26 cellular contexts compared by ENCODE assay signal in the genomic region with DNA sequence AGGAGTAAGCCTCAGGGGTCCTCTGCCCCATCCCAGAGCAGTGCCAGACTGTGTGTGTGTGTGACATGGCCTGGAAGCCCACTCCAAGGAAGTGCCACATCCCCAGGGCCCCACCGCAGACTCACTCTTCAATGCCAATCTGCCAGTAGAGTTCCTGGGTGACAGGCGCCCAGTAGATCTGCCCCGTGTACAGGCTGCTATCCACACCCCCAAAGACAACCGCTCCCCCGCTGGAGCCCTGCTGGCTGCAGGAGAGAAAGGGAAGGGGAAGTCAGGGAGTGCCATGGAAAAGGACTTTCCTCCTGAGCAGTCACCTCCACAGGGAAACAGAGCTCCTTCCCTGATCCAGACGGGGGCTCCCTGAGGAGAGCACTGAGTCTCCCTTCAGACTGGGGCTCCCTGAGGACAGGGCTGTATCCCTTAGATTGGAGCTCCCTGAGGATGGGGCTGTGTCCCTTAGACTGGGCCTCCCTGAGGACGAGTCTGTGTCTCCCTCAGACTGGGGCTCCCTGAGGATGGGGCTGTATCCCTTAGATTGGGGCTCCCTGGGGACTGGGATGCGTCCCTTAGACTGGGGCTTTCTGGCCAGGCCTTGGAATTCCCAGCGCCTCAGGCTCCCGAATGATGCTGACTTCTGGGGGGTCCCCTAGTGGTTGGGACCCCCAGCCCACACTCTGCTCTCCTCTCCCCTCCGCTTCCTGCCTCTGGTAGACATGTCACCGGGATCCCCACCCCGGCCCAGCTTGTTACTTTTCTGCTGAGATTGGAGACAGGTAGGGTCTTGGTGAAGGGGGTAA. TPM values are rescaled to one million over a fixed set of nuclear protein-coding genes. Genes with fewer than 3 reads are reported as not detected.
DNase-seq lines count a peak whose midpoint lies in the region; ATAC-seq, FAIRE-seq and TF ChIP-seq lines count a peak whose summit lies in the region.
"Had no signal": no experiment of that assay in that cellular context is flagged by ENCODE, and none has a peak within 500 bp of the region (broad histone marks: within the 10 kb centered on the region; RNA-seq: fewer than 3 reads in every experiment).

No MANE protein-coding gene starts in this region.

- H3K4me3 Mint-ChIP-seq in neural crest cell (no peak overlapping the region), type B pancreatic cell (no peak overlapping the region)

- DNase-seq in left ventricle myocardium superior (peak; percentile 1), heart right ventricle (no peak), HepG2 (ENCODE audit: low spot score) (no peak), neural crest cell (ENCODE audit: low read depth, low spot score) (no peak), type B pancreatic cell (ENCODE audit: extremely low spot score, unreplicated experiment) (no peak), NCI-H2196 (lab: John Stamatoyannopoulos, UW; ENCODE audit: unreplicated experiment) (no peak), NCI-H1105 treated with DMSO at 0.1 percent for 48 hours (lab: John Stamatoyannopoulos, UW) (no peak)
- no peak for DNase-seq in activated CD4-positive, alpha-beta T cell treated with anti-CD3 and anti-CD28 coated beads, Interleukin-2, amount 50 U/mL, for 1 hour
- DNase-seq: 8988T; H7; KBM-7; NCI-H2029; NCI-H446 treated with DMSO at 0.1 percent for 48 hours; NCI-H526; NCI-H82; NK-92 treated with Interleukin-12 subunit alpha and Interleukin-12 subunit beta, amount 100 ng/mL, for 24 hours; RPMI8226; SHP77 treated with DMSO at 0.1 percent for 48 hours had no signal

- H3K4me3 ChIP-seq in heart right ventricle (no peak overlapping the region), HepG2 (replicated peaks in 1 of 3; ENCODE audit: insufficient read depth in 1 of 3, low read depth in 2 of 3, low read length in 3 of 3) (no peak overlapping the region)
- H3K4me3 ChIP-seq: SK-N-MC had no signal

- H3K9me3 Mint-ChIP-seq in neural crest cell (no peaks in the 10 kb centered on the region), type B pancreatic cell (no peaks in the 10 kb centered on the region)

- WGBS in heart right ventricle, 2 donors, result 83 to 86% methylated on average over 13 of the region's 13 CpGs
- 92% methylated on average over 11 of the region's 13 CpGs for WGBS in HepG2 (ENCODE audit: low lambda C conversion rate)

- H4K20me1 ChIP-seq in HepG2 (ENCODE audit: insufficient read depth, low read length), result no peaks in the 10 kb centered on the region

- CTCF ChIA-PET in HepG2 (lab: Yijun Ruan, JAX; ENCODE audit: low intra/inter-chr PET ratio, low total read pairs), result interaction anchor here (1.5 kb wide), 1 partner anchor 35 kb away, joined by 11 read pairs; no protein-coding TSS in a partner anchor

- POLR2A ChIA-PET in HepG2 (lab: Yijun Ruan, JAX), result interaction anchor here (0.5 to 10.4 kb wide), 9 partner anchors 7 to 1007 kb away, joined by 4 to 112 read pairs (median 12); partner anchors contain the start of genes PGC and TOMM6

- H3K27me3 ChIP-seq in heart right ventricle (no peaks in the 10 kb centered on the region), HepG2 (ENCODE audit: control insufficient read depth in 1 of 2, insufficient read depth in 2 of 2, low read length in 2 of 2) (no peaks in the 10 kb centered on the region)

- no peak for TF ChIP-seq POLR2A in HepG2 (IDR thresholded peaks at IDR 0.05; ENCODE audit: insufficient read depth in 1 of 2, low read depth in 2 of 2, low read length in 2 of 2)

- TF ChIP-seq RAD21 in HepG2 (CRISPR knock-in tag; IDR thresholded peaks at IDR 0.05), result no peak

- H3K9me3 ChIP-seq in heart right ventricle (no peaks in the 10 kb centered on the region), HepG2 (ENCODE audit: low read length) (no peaks in the 10 kb centered on the region)

- H2AFZ ChIP-seq in HepG2 (ENCODE audit: low read length), result no peak overlapping the region

- no TSS peak for BruUV-seq in HepG2 (replicated peaks; lab: Mats Ljungman, UMichigan)

- H3K4me2 ChIP-seq in HepG2 (ENCODE audit: low read depth, low read length), result peak overlapping the region; percentile 25

- peaks cover 4% of the 10 kb centered on the region for H3K27me3 Mint-ChIP-seq in neural crest cell (ENCODE audit: low read depth)
- peaks cover 9% of the 10 kb centered on the region for H3K27me3 Mint-ChIP-seq in type B pancreatic cell

- no peak overlapping the region for H3K27ac ChIP-seq in heart right ventricle
- H3K27ac ChIP-seq in HepG2 (ENCODE audit: extremely low read length, insufficient read depth, low read length), result peak overlapping the region; percentile 69
- H3K27ac ChIP-seq: SK-N-MC had no signal

- H3K36me3 Mint-ChIP-seq in neural crest cell (ENCODE audit: low read depth) (no peaks in the 10 kb centered on the region), type B pancreatic cell (no peaks in the 10 kb centered on the region)

- in situ Hi-C loops in HepG2 (cut with HindIII; ENCODE audit: extremely low pct_ligation_motif_present, low pct_unique_long_range_greater_than_20kb), result no loop called here

- FAIRE-seq in HepG2 (lab: Jason Lieb, UNC), result no peak
- FAIRE-seq: D721Med, GM18507, HTR-8/SVneo had no signal

- peaks cover 12% of the 10 kb centered on the region for H3K4me1 Mint-ChIP-seq in neural crest cell
- no peaks in the 10 kb centered on the region for H3K4me1 Mint-ChIP-seq in type B pancreatic cell (ENCODE audit: unreplicated experiment)

- H3K79me2 ChIP-seq in HepG2 (ENCODE audit: insufficient read depth, low read length), result no peaks in the 10 kb centered on the region

- ATAC-seq in left ventricle myocardium superior (no peak), heart right ventricle (no peak), HepG2 (no peak)

- peaks cover 0 to 8% (median 5%) of the 10 kb centered on the region in 9 donors for H3K4me1 ChIP-seq in heart right ventricle
- peaks cover 97% of the 10 kb centered on the region for H3K4me1 ChIP-seq in HepG2 (ENCODE audit: insufficient read depth, low read length)

- H3K36me3 ChIP-seq in heart right ventricle (no peaks in the 10 kb centered on the region), HepG2 (replicated peaks in 1 of 2; ENCODE audit: control insufficient read depth in 1 of 2, insufficient read depth in 2 of 2, low read length in 2 of 2) (no peaks in the 10 kb centered on the region)

- TF ChIP-seq EP300 in HepG2 (IDR thresholded peaks at IDR 0.05; ENCODE audit: low read depth in 2 of 2, low read length in 2 of 2), result no peak
- TF ChIP-seq EP300 in HepG2 (CRISPR knock-in tag; IDR thresholded peaks at IDR 0.05; ENCODE audit: borderline replicate concordance), result no peak

- H3K27ac Mint-ChIP-seq in neural crest cell (ENCODE audit: unreplicated experiment) (peak overlapping the region; percentile 75), type B pancreatic cell (peak overlapping the region; percentile 13)

- TF ChIP-seq CTCF in heart right ventricle (IDR thresholded peaks at IDR 0.05), result no peak
- TF ChIP-seq CTCF in HepG2 (CRISPR knock-in tag; IDR thresholded peaks at IDR 0.05), result no peak
- TF ChIP-seq CTCF in neural crest cell (conservative IDR thresholded peaks at IDR 0.05), result no peak
- TF ChIP-seq CTCF in type B pancreatic cell (conservative IDR thresholded peaks at IDR 0.05), result no peak

- intact Hi-C loops in left ventricle myocardium superior (cut with micrococcal nuclease) (no loop called here), heart right ventricle (cut with DNase I) (no loop called here), HepG2 (cut with micrococcal nuclease; ENCODE audit: unreplicated experiment) (no loop called here)

- peak overlapping the region; percentile 45 for H3K9ac ChIP-seq in HepG2 (ENCODE audit: insufficient read depth, low read depth, low read length)

RNA-seq across cellular contexts. Expression of gene TFEB, which starts 5.2 kb away (rescaled TPM):
- total RNA-seq in left ventricle myocardium superior, result 50.9 TPM
- 10 to 100 TPM; 29.2 to 47.0 (median 39.6) TPM for total RNA-seq in heart right ventricle
- 10 to 100 TPM; 36.9 to 52.3 TPM for polyA plus RNA-seq in heart right ventricle
- total RNA-seq in HepG2 (2016; rRNA removed; fragmentation: Illumina TruSeq; extraction: Trizol), result 12.8 and 13.3 TPM in 2 replicates
- 7.3 and 10.0 TPM in 2 replicates for total RNA-seq in HepG2 (2016; cell fraction: cytosol; rRNA removed; fragmentation: Illumina TruSeq; extraction: Trizol; ENCODE audit: low read depth)
- 10.9 and 15.1 TPM in 2 replicates for total RNA-seq in HepG2 (2016; cell fraction: insoluble cytoplasmic fraction; rRNA removed; fragmentation: Illumina TruSeq; extraction: Trizol)
- 15.3 and 15.8 TPM in 2 replicates for total RNA-seq in HepG2 (2016; cell fraction: membrane; rRNA removed; fragmentation: Illumina TruSeq; extraction: Trizol)
- total RNA-seq in HepG2 (2016; cell fraction: nucleus; rRNA removed; fragmentation: Illumina TruSeq; extraction: Trizol), result 9.0 and 11.5 TPM in 2 replicates
- polyA plus RNA-seq in HepG2 (2011; rRNA removed), result 18.7 and 21.6 TPM in 2 replicates
- polyA plus RNA-seq in HepG2 (2011; cell fraction: cytosol; rRNA removed), result 7.6 and 16.3 TPM in 2 replicates
- 14.8 and 19.8 TPM in 2 replicates for polyA plus RNA-seq in HepG2 (2011; cell fraction: nucleus; rRNA removed)
- polyA plus RNA-seq in HepG2 (2012), result 4.8 and 7.7 TPM in 2 replicates
- 8.4 and 9.0 TPM in 2 replicates for polyA plus RNA-seq in HepG2 (2016; cell fraction: cytosol; fragmentation: Illumina TruSeq; extraction: Trizol; ENCODE audit: low read depth)
- 13.2 and 14.2 TPM in 2 replicates for polyA plus RNA-seq in HepG2 (2016; cell fraction: insoluble cytoplasmic fraction; fragmentation: Illumina TruSeq; extraction: Trizol; ENCODE audit: low read depth)
- polyA plus RNA-seq in HepG2 (2016; cell fraction: membrane; fragmentation: Illumina TruSeq; extraction: Trizol; ENCODE audit: low read depth), result 12.3 and 14.8 TPM in 2 replicates
- polyA plus RNA-seq in HepG2 (2016; cell fraction: nucleus; fragmentation: Illumina TruSeq; extraction: Trizol; ENCODE audit: insufficient read depth, low read depth), result 26.4 and 27.9 TPM in 2 replicates
- 22.8 and 39.7 TPM in 2 replicates for polyA minus RNA-seq in HepG2 (2011; rRNA and poly(A)+ RNA removed; ENCODE audit: low replicate concordance)
- polyA minus RNA-seq in HepG2 (2011; cell fraction: cytosol; rRNA and poly(A)+ RNA removed), result 9.2 and 12.8 TPM in 2 replicates
- 9.1 and 10.8 TPM in 2 replicates for polyA minus RNA-seq in HepG2 (2011; cell fraction: nucleus; rRNA and poly(A)+ RNA removed)
- 1.1 and 1.3 TPM in 2 replicates for total RNA-seq in neural crest cell
- 4.6 and 6.2 TPM in 2 replicates for total RNA-seq in type B pancreatic cell (ENCODE audit: low replicate concordance)

RNA-seq across cellular contexts. Expression of gene PGC, which starts 6.6 kb away (rescaled TPM):
- not detected for total RNA-seq in left ventricle myocardium superior
- not detected for total RNA-seq in heart right ventricle
- polyA plus RNA-seq in heart right ventricle, result 1 to 10 TPM in 1 of 2 donors, under 1 TPM in 1; 0.58 to 2.0 TPM
- 225 and 502 TPM in 2 replicates for total RNA-seq in HepG2 (2016; rRNA removed; fragmentation: Illumina TruSeq; extraction: Trizol)
- total RNA-seq in HepG2 (2016; cell fraction: cytosol; rRNA removed; fragmentation: Illumina TruSeq; extraction: Trizol; ENCODE audit: low read depth), result 33.5 and 35.5 TPM in 2 replicates
- total RNA-seq in HepG2 (2016; cell fraction: insoluble cytoplasmic fraction; rRNA removed; fragmentation: Illumina TruSeq; extraction: Trizol), result 215 and 502 TPM in 2 replicates
- 52.5 and 53.3 TPM in 2 replicates for total RNA-seq in HepG2 (2016; cell fraction: membrane; rRNA removed; fragmentation: Illumina TruSeq; extraction: Trizol)
- 408 and 459 TPM in 2 replicates for total RNA-seq in HepG2 (2016; cell fraction: nucleus; rRNA removed; fragmentation: Illumina TruSeq; extraction: Trizol)
- polyA plus RNA-seq in HepG2 (2011; rRNA removed), result 397 and 426 TPM in 2 replicates
- 243 and 350 TPM in 2 replicates for polyA plus RNA-seq in HepG2 (2011; cell fraction: cytosol; rRNA removed)
- polyA plus RNA-seq in HepG2 (2011; cell fraction: nucleus; rRNA removed), result 216 and 252 TPM in 2 replicates
- 62.0 and 149 TPM in 2 replicates for polyA plus RNA-seq in HepG2 (2012)
- polyA plus RNA-seq in HepG2 (2016; cell fraction: cytosol; fragmentation: Illumina TruSeq; extraction: Trizol; ENCODE audit: low read depth), result 47.7 and 50.1 TPM in 2 replicates
- 245 and 256 TPM in 2 replicates for polyA plus RNA-seq in HepG2 (2016; cell fraction: insoluble cytoplasmic fraction; fragmentation: Illumina TruSeq; extraction: Trizol; ENCODE audit: low read depth)
- 48.1 and 51.7 TPM in 2 replicates for polyA plus RNA-seq in HepG2 (2016; cell fraction: membrane; fragmentation: Illumina TruSeq; extraction: Trizol; ENCODE audit: low read depth)
- polyA plus RNA-seq in HepG2 (2016; cell fraction: nucleus; fragmentation: Illumina TruSeq; extraction: Trizol; ENCODE audit: insufficient read depth, low read depth), result 704 and 739 TPM in 2 replicates
- polyA minus RNA-seq in HepG2 (2011; rRNA and poly(A)+ RNA removed; ENCODE audit: low replicate concordance), result 0.21 and 469 TPM in 2 replicates
- polyA minus RNA-seq in HepG2 (2011; cell fraction: cytosol; rRNA and poly(A)+ RNA removed), result 339 and 439 TPM in 2 replicates
- 61.8 and 63.7 TPM in 2 replicates for polyA minus RNA-seq in HepG2 (2011; cell fraction: nucleus; rRNA and poly(A)+ RNA removed)
- not detected in 2 replicates for total RNA-seq in neural crest cell
- 3.5 and 56.6 TPM in 2 replicates for total RNA-seq in type B pancreatic cell (ENCODE audit: low replicate concordance)
- total RNA-seq: H7, LHCN-M2, MCF 10A, PC-3 had no signal
- polyA plus RNA-seq: BJ had no signal

RNA-seq across cellular contexts. Expression of gene FRS3, which starts 39.1 kb away (rescaled TPM):
- total RNA-seq in left ventricle myocardium superior, result 5.2 TPM
- 1 to 10 TPM; 4.1 to 8.7 (median 5.8) TPM for total RNA-seq in heart right ventricle
- polyA plus RNA-seq in heart right ventricle, result 1 to 10 TPM; 2.8 to 8.0 TPM
- total RNA-seq in HepG2 (2016; rRNA removed; fragmentation: Illumina TruSeq; extraction: Trizol), result 1.5 and 3.0 TPM in 2 replicates
- 3.2 and 3.7 TPM in 2 replicates for total RNA-seq in HepG2 (2016; cell fraction: cytosol; rRNA removed; fragmentation: Illumina TruSeq; extraction: Trizol; ENCODE audit: low read depth)
- total RNA-seq in HepG2 (2016; cell fraction: insoluble cytoplasmic fraction; rRNA removed; fragmentation: Illumina TruSeq; extraction: Trizol), result 1.2 and 2.7 TPM in 2 replicates
- 6.5 and 6.6 TPM in 2 replicates for total RNA-seq in HepG2 (2016; cell fraction: membrane; rRNA removed; fragmentation: Illumina TruSeq; extraction: Trizol)
- 3.2 and 4.8 TPM in 2 replicates for total RNA-seq in HepG2 (2016; cell fraction: nucleus; rRNA removed; fragmentation: Illumina TruSeq; extraction: Trizol)
- polyA plus RNA-seq in HepG2 (2011; rRNA removed), result 7.1 and 7.4 TPM in 2 replicates
- 6.7 TPM in 2 replicates for polyA plus RNA-seq in HepG2 (2011; cell fraction: cytosol; rRNA removed)
- 11.2 and 14.1 TPM in 2 replicates for polyA plus RNA-seq in HepG2 (2011; cell fraction: nucleus; rRNA removed)
- polyA plus RNA-seq in HepG2 (2012), result 2.5 and 2.9 TPM in 2 replicates
- polyA plus RNA-seq in HepG2 (2016; cell fraction: cytosol; fragmentation: Illumina TruSeq; extraction: Trizol; ENCODE audit: low read depth), result 5.9 and 6.1 TPM in 2 replicates
- 3.0 and 3.6 TPM in 2 replicates for polyA plus RNA-seq in HepG2 (2016; cell fraction: insoluble cytoplasmic fraction; fragmentation: Illumina TruSeq; extraction: Trizol; ENCODE audit: low read depth)
- polyA plus RNA-seq in HepG2 (2016; cell fraction: membrane; fragmentation: Illumina TruSeq; extraction: Trizol; ENCODE audit: low read depth), result 10.2 and 10.3 TPM in 2 replicates
- 11.8 and 13.3 TPM in 2 replicates for polyA plus RNA-seq in HepG2 (2016; cell fraction: nucleus; fragmentation: Illumina TruSeq; extraction: Trizol; ENCODE audit: insufficient read depth, low read depth)
- 2.6 and 8.3 TPM in 2 replicates for polyA minus RNA-seq in HepG2 (2011; rRNA and poly(A)+ RNA removed; ENCODE audit: low replicate concordance)
- polyA minus RNA-seq in HepG2 (2011; cell fraction: cytosol; rRNA and poly(A)+ RNA removed), result 0.89 and 2.1 TPM in 2 replicates
- 3.4 and 3.5 TPM in 2 replicates for polyA minus RNA-seq in HepG2 (2011; cell fraction: nucleus; rRNA and poly(A)+ RNA removed)
- 6.8 and 7.1 TPM in 2 replicates for total RNA-seq in neural crest cell
- 2.2 and 7.0 TPM in 2 replicates for total RNA-seq in type B pancreatic cell (ENCODE audit: low replicate concordance)

RNA-seq across cellular contexts. Expression of gene PRICKLE4, which starts 40.0 kb away (rescaled TPM):
- 3.8 TPM for total RNA-seq in left ventricle myocardium superior
- total RNA-seq in heart right ventricle, result 1 to 10 TPM in 7 of 10 donors, under 1 TPM in 3; 0.38 to 4.7 (median 1.9) TPM
- 1 to 10 TPM; 1.6 to 6.1 TPM for polyA plus RNA-seq in heart right ventricle
- total RNA-seq in HepG2 (2016; rRNA removed; fragmentation: Illumina TruSeq; extraction: Trizol), result 1.2 TPM in 1 of 2 replicates, not detected in the other
- total RNA-seq in HepG2 (2016; cell fraction: cytosol; rRNA removed; fragmentation: Illumina TruSeq; extraction: Trizol; ENCODE audit: low read depth), result 0.91 TPM in 1 of 2 replicates, not detected in the other
- total RNA-seq in HepG2 (2016; cell fraction: insoluble cytoplasmic fraction; rRNA removed; fragmentation: Illumina TruSeq; extraction: Trizol), result 0.50 TPM in 1 of 2 replicates, not detected in the other
- total RNA-seq in HepG2 (2016; cell fraction: membrane; rRNA removed; fragmentation: Illumina TruSeq; extraction: Trizol), result not detected in 2 replicates
- total RNA-seq in HepG2 (2016; cell fraction: nucleus; rRNA removed; fragmentation: Illumina TruSeq; extraction: Trizol), result 0.88 and 1.6 TPM in 2 replicates
- polyA plus RNA-seq in HepG2 (2011; rRNA removed), result 0.74 and 0.92 TPM in 2 replicates
- polyA plus RNA-seq in HepG2 (2011; cell fraction: cytosol; rRNA removed), result 0.15 and 0.34 TPM in 2 replicates
- polyA plus RNA-seq in HepG2 (2011; cell fraction: nucleus; rRNA removed), result 26.8 and 42.0 TPM in 2 replicates
- 3.7 and 5.4 TPM in 2 replicates for polyA plus RNA-seq in HepG2 (2012)
- not detected in 2 replicates for polyA plus RNA-seq in HepG2 (2016; cell fraction: cytosol; fragmentation: Illumina TruSeq; extraction: Trizol; ENCODE audit: low read depth)
- polyA plus RNA-seq in HepG2 (2016; cell fraction: insoluble cytoplasmic fraction; fragmentation: Illumina TruSeq; extraction: Trizol; ENCODE audit: low read depth), result not detected in 2 replicates
- polyA plus RNA-seq in HepG2 (2016; cell fraction: membrane; fragmentation: Illumina TruSeq; extraction: Trizol; ENCODE audit: low read depth), result not detected in 2 replicates
- polyA plus RNA-seq in HepG2 (2016; cell fraction: nucleus; fragmentation: Illumina TruSeq; extraction: Trizol; ENCODE audit: insufficient read depth, low read depth), result 10.5 and 24.2 TPM in 2 replicates
- 0.30 TPM in 1 of 2 replicates, not detected in the other for polyA minus RNA-seq in HepG2 (2011; rRNA and poly(A)+ RNA removed; ENCODE audit: low replicate concordance)
- not detected in 2 replicates for polyA minus RNA-seq in HepG2 (2011; cell fraction: cytosol; rRNA and poly(A)+ RNA removed)
- polyA minus RNA-seq in HepG2 (2011; cell fraction: nucleus; rRNA and poly(A)+ RNA removed), result 3.6 and 5.6 TPM in 2 replicates
- total RNA-seq in neural crest cell, result 2.9 and 4.1 TPM in 2 replicates
- total RNA-seq in type B pancreatic cell (ENCODE audit: low replicate concordance), result 2.1 and 2.8 TPM in 2 replicates
- total RNA-seq: H7 had no signal

RNA-seq across cellular contexts. Expression of gene TOMM6, which starts 46.9 kb away (rescaled TPM):
- total RNA-seq in left ventricle myocardium superior (216 TPM), heart right ventricle (100 to 1,000 TPM; 156 to 210 (median 186) TPM), HepG2 (2016; rRNA removed; fragmentation: Illumina TruSeq; extraction: Trizol) (321 and 480 TPM in 2 replicates), neural crest cell (248 and 249 TPM in 2 replicates), type B pancreatic cell (ENCODE audit: low replicate concordance) (193 and 203 TPM in 2 replicates)
- polyA plus RNA-seq in heart right ventricle (100 to 1,000 TPM; 135 to 291 TPM), HepG2 (2011; rRNA removed) (253 and 320 TPM in 2 replicates)
- total RNA-seq in HepG2 (2016; cell fraction: cytosol; rRNA removed; fragmentation: Illumina TruSeq; extraction: Trizol; ENCODE audit: low read depth), result 182 and 204 TPM in 2 replicates
- 330 and 503 TPM in 2 replicates for total RNA-seq in HepG2 (2016; cell fraction: insoluble cytoplasmic fraction; rRNA removed; fragmentation: Illumina TruSeq; extraction: Trizol)
- 320 and 325 TPM in 2 replicates for total RNA-seq in HepG2 (2016; cell fraction: membrane; rRNA removed; fragmentation: Illumina TruSeq; extraction: Trizol)
- total RNA-seq in HepG2 (2016; cell fraction: nucleus; rRNA removed; fragmentation: Illumina TruSeq; extraction: Trizol), result 122 and 129 TPM in 2 replicates
- polyA plus RNA-seq in HepG2 (2011; cell fraction: cytosol; rRNA removed), result 433 and 522 TPM in 2 replicates
- polyA plus RNA-seq in HepG2 (2011; cell fraction: nucleus; rRNA removed), result 91.8 and 123 TPM in 2 replicates
- polyA plus RNA-seq in HepG2 (2012), result 249 and 333 TPM in 2 replicates
- 294 and 323 TPM in 2 replicates for polyA plus RNA-seq in HepG2 (2016; cell fraction: cytosol; fragmentation: Illumina TruSeq; extraction: Trizol; ENCODE audit: low read depth)
- polyA plus RNA-seq in HepG2 (2016; cell fraction: insoluble cytoplasmic fraction; fragmentation: Illumina TruSeq; extraction: Trizol; ENCODE audit: low read depth), result 735 and 804 TPM in 2 replicates
- 428 and 438 TPM in 2 replicates for polyA plus RNA-seq in HepG2 (2016; cell fraction: membrane; fragmentation: Illumina TruSeq; extraction: Trizol; ENCODE audit: low read depth)
- 298 and 310 TPM in 2 replicates for polyA plus RNA-seq in HepG2 (2016; cell fraction: nucleus; fragmentation: Illumina TruSeq; extraction: Trizol; ENCODE audit: insufficient read depth, low read depth)
- 74.4 and 157 TPM in 2 replicates for polyA minus RNA-seq in HepG2 (2011; rRNA and poly(A)+ RNA removed; ENCODE audit: low replicate concordance)
- polyA minus RNA-seq in HepG2 (2011; cell fraction: cytosol; rRNA and poly(A)+ RNA removed), result 41.7 and 56.4 TPM in 2 replicates
- 32.9 and 43.8 TPM in 2 replicates for polyA minus RNA-seq in HepG2 (2011; cell fraction: nucleus; rRNA and poly(A)+ RNA removed)
